8 cellular contexts compared by ENCODE assay signal in genomic region chr2:208064220-208064951, GRCh38. TPM values are rescaled to one million over a fixed set of nuclear protein-coding genes. Genes with fewer than 3 reads are reported as not detected.
DNase-seq lines count a peak whose midpoint lies in the region; ATAC-seq and TF ChIP-seq lines count a peak whose summit lies in the region.

No MANE protein-coding gene starts in this region.

- H3K27me3 ChIP-seq in PC-3 (ENCODE audit: low read length): no peaks in the 10 kb centered on the region

- no peaks in the 10 kb centered on the region for H3K9me3 ChIP-seq in PC-3 (ENCODE audit: low read length)

- no TSS peak for BruUV-seq in PC-3 (replicated peaks; lab: Mats Ljungman, UMichigan)

- 0 out of 2 replicates have a peak overlapping the region, but pooled peaks have one; percentile 16 for H3K4me2 ChIP-seq in PC-3 (ENCODE audit: low read length)

- no peak for TF ChIP-seq CTCF in PC-3 (conservative IDR thresholded peaks at IDR 0.05; ENCODE audit: low read depth, low read length)

- intact Hi-C loops in PC-3 (cut with micrococcal nuclease) (loop anchor here (5.0 kb wide), 1 partner anchor 92 kb away; no protein-coding TSS in a partner anchor), head of caudate nucleus (cut with DNase I) (no loop called here)

- no peak overlapping the region for H3K4me3 ChIP-seq in PC-3 (ENCODE audit: low read length)

- H3K4me1 ChIP-seq in PC-3 (ENCODE audit: insufficient read depth, low read length): peaks cover 8% of the 10 kb centered on the region; the same call in 1 of the 2 replicates

- H3K9ac ChIP-seq in PC-3 (ENCODE audit: low read length): no peak overlapping the region

- H2AFZ ChIP-seq in PC-3 (ENCODE audit: low read length): peak overlapping the region; percentile 56; the same call in 1 of the 2 replicates

- peak overlapping the region; percentile 60 for H3K27ac ChIP-seq in PC-3 (ENCODE audit: low read length)

- ATAC-seq in GM18502 (IDR thresholded peaks at IDR 0.05; ENCODE audit: poor library complexity, unreplicated experiment): peak; percentile 97
- ATAC-seq in HG02642 (IDR thresholded peaks at IDR 0.05; ENCODE audit: poor library complexity, unreplicated experiment): peak; percentile 87
- peak; percentile 93 for ATAC-seq in PC-3
- ATAC-seq in GM21360 (IDR thresholded peaks at IDR 0.05; ENCODE audit: unreplicated experiment): no peak
- ATAC-seq in HG03565 (IDR thresholded peaks at IDR 0.05; ENCODE audit: unreplicated experiment): no peak

- H4K20me1 ChIP-seq in PC-3 (ENCODE audit: low read length): no peaks in the 10 kb centered on the region

- no peaks in the 10 kb centered on the region for H3F3A ChIP-seq in PC-3 (ENCODE audit: low read length, unreplicated experiment)

- no peaks in the 10 kb centered on the region for H3K79me2 ChIP-seq in PC-3 (ENCODE audit: low read length)

- DNase-seq in PC-3 (peak; percentile 86), iris pigment epithelial cell (ENCODE audit: low read depth) (peak; percentile 92), head of caudate nucleus (no peak), COLO668 (lab: John Stamatoyannopoulos, UW; ENCODE audit: unreplicated experiment) (no peak)

- CTCF ChIA-PET in PC-3 (lab: Charles Lee): interaction anchor here (0.5 to 0.7 kb wide), 3 partner anchors 8 to 338 kb away, joined by 3 to 10 read pairs (median 4); no protein-coding TSS in a partner anchor

- H3K9me2 ChIP-seq in PC-3 (replicated peaks; ENCODE audit: low read length): no peaks in the 10 kb centered on the region

- H3K36me3 ChIP-seq in PC-3 (ENCODE audit: low read depth, low read length): no peaks in the 10 kb centered on the region

- POLR2A ChIA-PET in PC-3 (lab: Charles Lee; ENCODE audit: unreplicated experiment): interaction anchor here (0.6 kb wide), 1 partner anchor 1149 kb away, joined by 3 read pairs; no protein-coding TSS in a partner anchor

RNA-seq across cellular contexts. Expression of gene PLEKHM3, which starts 39.1 kb away (rescaled TPM):
- 5.9 and 7.9 TPM in 2 replicates for total RNA-seq in PC-3 (2014; rRNA removed)

RNA-seq across cellular contexts. Expression of gene CRYGD, which starts 59.9 kb away (rescaled TPM):
- not detected in 2 replicates for total RNA-seq in PC-3 (2014; rRNA removed)

Comparison
In these comparisons a context has a peak if more than half of its experiments do, and no peak if none do; other contexts are left out.
1. ATAC-seq: peak in GM18502 (single experiment), HG02642 (single experiment) and PC-3 (single experiment); none in GM21360 (single experiment) and HG03565 (single experiment).
2. DNase-seq: peak in PC-3 (single experiment) and iris pigment epithelial cell (single experiment); none in head of caudate nucleus (0 of 42) and COLO668 (single experiment).